In the genomic region with DNA sequence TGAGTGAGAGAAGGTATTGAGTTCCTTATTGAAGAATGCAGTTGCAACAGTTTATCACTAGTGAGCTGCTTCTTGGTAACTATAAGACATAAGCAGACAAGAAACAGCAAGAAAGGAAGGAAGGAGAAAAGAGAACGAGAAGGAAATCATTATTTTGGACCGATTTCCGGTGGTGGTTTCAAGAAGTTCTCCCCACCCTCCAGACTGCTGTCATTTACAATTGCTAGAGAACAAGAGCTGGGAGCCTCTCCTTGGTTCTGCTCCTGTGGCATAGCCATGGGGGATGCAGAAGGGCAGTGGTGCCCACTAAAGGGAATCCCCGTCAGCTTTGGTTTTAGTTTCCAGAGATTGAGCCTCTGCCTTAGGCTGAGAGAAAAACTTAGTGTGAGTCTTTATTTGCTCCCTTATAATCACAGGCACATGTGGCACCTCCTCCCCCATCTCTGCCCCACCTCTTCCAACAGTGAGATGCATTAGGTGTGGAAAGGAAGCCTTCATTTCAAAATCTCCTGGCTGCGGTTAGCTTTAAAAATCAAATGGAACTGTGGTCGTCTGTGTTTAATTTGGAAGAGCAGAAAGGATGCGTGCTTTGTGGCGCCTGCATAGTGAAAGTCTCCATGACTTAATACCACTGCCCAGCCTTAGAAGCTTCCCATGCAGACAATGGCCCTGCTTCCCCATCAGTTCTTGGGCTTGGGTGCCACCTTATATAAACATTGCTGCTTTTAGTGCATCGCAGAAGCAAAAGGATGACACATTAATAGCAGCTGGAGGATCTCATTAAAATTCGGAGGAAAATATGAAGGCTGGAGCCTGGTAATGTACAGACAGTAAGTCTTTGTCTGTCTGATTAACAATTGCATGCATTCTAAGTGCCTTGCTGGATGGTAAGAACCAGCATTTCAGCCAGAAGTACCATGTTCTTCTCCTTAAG, we compare ENCODE assay signal across 11 cellular contexts. TPM values are rescaled to one million over a fixed set of nuclear protein-coding genes. Genes with fewer than 3 reads are reported as not detected.
A peak's percentile ranks its signal among the peaks of the same experiment; 100 is the strongest.
DNase-seq lines count a peak whose midpoint lies in the region; ATAC-seq, FAIRE-seq and TF ChIP-seq lines count a peak whose summit lies in the region.
"Had no signal": no experiment of that assay in that cellular context is flagged by ENCODE, and none has a peak within 500 bp of the region (broad histone marks: within the 10 kb centered on the region; RNA-seq: fewer than 3 reads in every experiment).

No MANE protein-coding gene starts in this region.

- H3K27me3 ChIP-seq in astrocyte (ENCODE audit: insufficient read depth, low read length) (no peaks in the 10 kb centered on the region), transverse colon (no peaks in the 10 kb centered on the region)

- no peak for TF ChIP-seq EP300 in transverse colon (IDR thresholded peaks at IDR 0.05; ENCODE audit: low read depth)

- H3K4me1 Mint-ChIP-seq in activated CD4-positive, alpha-beta T cell treated with anti-CD3 and anti-CD28 coated beads, Interleukin-2, amount 10 ng/mL, durations not matched to agents 7 days and 5 days = peaks cover 50% of the 10 kb centered on the region
- peaks cover 44% of the 10 kb centered on the region for H3K4me1 Mint-ChIP-seq in astrocyte (ENCODE audit: low read depth, unreplicated experiment)

- intact Hi-C loops in transverse colon (cut with DNase I; ENCODE audit: low total_unique reads) = no loop called here

- POLR2A ChIA-PET in activated CD4-positive, alpha-beta T cell treated with anti-CD3 and anti-CD28 coated beads, Interleukin-2, amount 10 ng/mL, durations not matched to agents 7 days and 5 days (lab: Charles Lee) = interaction anchor here (0.7 kb wide), 1 partner anchor 69 kb away, joined by 4 read pairs; no protein-coding TSS in a partner anchor

- no peak overlapping the region for H3K9ac ChIP-seq in astrocyte (ENCODE audit: low read length)

- H3K4me3 Mint-ChIP-seq in activated CD4-positive, alpha-beta T cell treated with anti-CD3 and anti-CD28 coated beads, Interleukin-2, amount 10 ng/mL, durations not matched to agents 7 days and 5 days = peak overlapping the region; percentile 8
- no peak overlapping the region for H3K4me3 Mint-ChIP-seq in astrocyte (ENCODE audit: unreplicated experiment)
- H3K4me3 Mint-ChIP-seq: CD14-positive monocyte had no signal

- no peak for DNase-seq in activated CD4-positive, alpha-beta T cell treated with anti-CD3 and anti-CD28 coated beads, Interleukin-2, amount 10 ng/mL, durations not matched to agents 7 days and 5 days
- no peak for DNase-seq in activated CD4-positive, alpha-beta T cell treated with anti-CD3 and anti-CD28 coated beads, Interleukin-2, amount 50 U/mL, for 48 hours
- peak; percentile 35 for DNase-seq in astrocyte (ENCODE audit: low read depth)
- no peak for DNase-seq in transverse colon
- no peak for DNase-seq in NCI-H345 treated with DMSO at 0.1 percent for 48 hours (lab: John Stamatoyannopoulos, UW; ENCODE audit: unreplicated experiment)
- no peak for DNase-seq in NCI-H446 treated with DMSO at 0.1 percent for 48 hours (lab: John Stamatoyannopoulos, UW)
- DNase-seq in activated effector memory CD4-positive, alpha-beta T cell treated with anti-CD3 and anti-CD28 coated beads, Interleukin-2, amount 50 U/mL, for 16 hours = no peak

- H3K9me3 Mint-ChIP-seq in activated CD4-positive, alpha-beta T cell treated with anti-CD3 and anti-CD28 coated beads, Interleukin-2, amount 10 ng/mL, durations not matched to agents 7 days and 5 days = no peaks in the 10 kb centered on the region
- H3K9me3 Mint-ChIP-seq in astrocyte (ENCODE audit: unreplicated experiment) = peaks cover 1% of the 10 kb centered on the region
- H3K9me3 Mint-ChIP-seq: CD14-positive monocyte had no signal

- H3K79me2 ChIP-seq in astrocyte (ENCODE audit: insufficient read depth, low read length) = peaks cover 68% of the 10 kb centered on the region

- H3K9me3 ChIP-seq in astrocyte (ENCODE audit: insufficient read depth, low read depth, low read length) = no peaks in the 10 kb centered on the region
- no peaks in the 10 kb centered on the region for H3K9me3 ChIP-seq in transverse colon

- no peak overlapping the region for H3K4me2 ChIP-seq in astrocyte (ENCODE audit: low read length)

- FAIRE-seq in astrocyte (lab: Jason Lieb, UNC) = no peak
- FAIRE-seq: endothelial cell of umbilical vein, TTC549 had no signal

- no peak overlapping the region for H3K27ac ChIP-seq in astrocyte (ENCODE audit: low read depth, low read length)
- peak overlapping the region; percentile 24 to 54 (median 50) for H3K27ac ChIP-seq in transverse colon

- H4K20me1 ChIP-seq in astrocyte (ENCODE audit: insufficient read depth, low read length) = peaks cover 68% of the 10 kb centered on the region

- H2AFZ ChIP-seq in astrocyte (ENCODE audit: low read depth, low read length) = no peak overlapping the region

- H3K4me3 ChIP-seq in astrocyte (ENCODE audit: insufficient read depth, low read depth, low read length) = no peak overlapping the region
- H3K4me3 ChIP-seq in transverse colon = no peak overlapping the region

- TF ChIP-seq POLR2A in transverse colon (IDR thresholded peaks at IDR 0.05) = no peak

- H3K36me3 Mint-ChIP-seq in activated CD4-positive, alpha-beta T cell treated with anti-CD3 and anti-CD28 coated beads, Interleukin-2, amount 10 ng/mL, durations not matched to agents 7 days and 5 days (ENCODE audit: low read depth) = peaks cover 4% of the 10 kb centered on the region
- H3K36me3 Mint-ChIP-seq in astrocyte (ENCODE audit: low read depth, unreplicated experiment) = no peaks in the 10 kb centered on the region

- in situ Hi-C loops in transverse colon (cut with MboI; ENCODE audit: low pct_ligation_motif_present in 1 of 4, low pct_unique_long_range_greater_than_20kb in 1 of 4, low sequenced_read_pairs in 3 of 4) = no loop called here

- peak; percentile 34 for ATAC-seq in HG03159 (IDR thresholded peaks at IDR 0.05; ENCODE audit: unreplicated experiment)

- H3K27me3 Mint-ChIP-seq in activated CD4-positive, alpha-beta T cell treated with anti-CD3 and anti-CD28 coated beads, Interleukin-2, amount 10 ng/mL, durations not matched to agents 7 days and 5 days = no peaks in the 10 kb centered on the region
- no peaks in the 10 kb centered on the region for H3K27me3 Mint-ChIP-seq in astrocyte (ENCODE audit: low read depth, unreplicated experiment)

- WGBS in transverse colon (ENCODE audit: low coverage in 1 of 2), 2 donors = 37 to 49% methylated on average over 6 to 10 of the region's 10 CpGs

- H3K4me1 ChIP-seq in astrocyte (ENCODE audit: insufficient read depth, low read length) = peaks cover 19% of the 10 kb centered on the region
- H3K4me1 ChIP-seq in transverse colon = peaks cover 10 to 64% (median 31%) of the 10 kb centered on the region in 4 donors

- CTCF ChIA-PET in activated CD4-positive, alpha-beta T cell treated with anti-CD3 and anti-CD28 coated beads, Interleukin-2, amount 10 ng/mL, durations not matched to agents 7 days and 5 days (lab: Charles Lee) = interaction anchor here (1.3 to 1.4 kb wide), 3 partner anchors 13 to 21 kb away, joined by 3 to 4 read pairs (median 3); no protein-coding TSS in a partner anchor

- H3K27ac Mint-ChIP-seq in activated CD4-positive, alpha-beta T cell treated with anti-CD3 and anti-CD28 coated beads, Interleukin-2, amount 10 ng/mL, durations not matched to agents 7 days and 5 days = peak overlapping the region; percentile 71
- no peak overlapping the region for H3K27ac Mint-ChIP-seq in astrocyte (ENCODE audit: unreplicated experiment)
- H3K27ac Mint-ChIP-seq: CD14-positive monocyte had no signal

- H3K36me3 ChIP-seq in astrocyte (ENCODE audit: insufficient read depth, low read length) = no peaks in the 10 kb centered on the region
- H3K36me3 ChIP-seq in transverse colon = no peaks in the 10 kb centered on the region

- TF ChIP-seq CTCF in astrocyte (IDR thresholded peaks at IDR 0.05; ENCODE audit: insufficient read depth, low read depth, low read length) = no peak
- TF ChIP-seq CTCF in transverse colon (IDR thresholded peaks at IDR 0.05) = no peak

RNA-seq across cellular contexts. Expression of a gene that starts 25.0 kb away (rescaled TPM):
- total RNA-seq in activated CD4-positive, alpha-beta T cell treated with anti-CD3 and anti-CD28 coated beads, Interleukin-2, amount 10 ng/mL, durations not matched to agents 7 days and 5 days = 10 to 100 TPM; 17.4 to 18.2 TPM
- 17.4 and 17.7 TPM in 2 replicates for total RNA-seq in astrocyte
- total RNA-seq in transverse colon = 10 to 100 TPM in 3 of 4 donors, 1 to 10 TPM in 1; 5.2 to 30.7 (median 17.1) TPM
